Comparison of ENCODE assay signal across 8 cellular contexts in genomic region chr2:43542285-43542933, GRCh38. TPM values are rescaled to one million over a fixed set of nuclear protein-coding genes. Genes with fewer than 3 reads are reported as not detected.
DNase-seq lines count a peak whose midpoint lies in the region; ATAC-seq and TF ChIP-seq lines count a peak whose summit lies in the region.

No MANE protein-coding gene starts in this region.

- peak; percentile 18 for DNase-seq in NCI-H2107 treated with DMSO at 0.1 percent for 48 hours (lab: John Stamatoyannopoulos, UW; ENCODE audit: unreplicated experiment)
- DNase-seq in NCI-H2107 (lab: John Stamatoyannopoulos, UW) = no peak
- DNase-seq in MM.1S = peak; percentile 28
- peak; percentile 85 for DNase-seq in adipocyte (ENCODE audit: low read depth)
- DNase-seq in iPS-NIHi11 (ENCODE audit: low spot score) = peak; percentile 33
- DNase-seq in thyroid gland = no peak
- DNase-seq in ureter (ENCODE audit: low spot score) = no peak

- H3K27ac ChIP-seq in MM.1S (ENCODE audit: low read length) (no peak overlapping the region), thyroid gland (no peak overlapping the region)

- no peaks in the 10 kb centered on the region for H3K4me1 ChIP-seq in MM.1S (ENCODE audit: low read length)
- peaks cover 40% of the 10 kb centered on the region for H3K4me1 ChIP-seq in adipocyte (ENCODE audit: control insufficient read depth, insufficient read depth, low read length)
- no peaks in the 10 kb centered on the region for H3K4me1 ChIP-seq in thyroid gland

- no peaks in the 10 kb centered on the region for H3K9me2 ChIP-seq in MM.1S (replicated peaks; ENCODE audit: insufficient read depth, low read length)

- H4K20me1 ChIP-seq in MM.1S (ENCODE audit: insufficient read depth, low read length) = no peaks in the 10 kb centered on the region

- TF ChIP-seq CTCF in MM.1S (IDR thresholded peaks at IDR 0.05; ENCODE audit: low read length) (peak; percentile 54), thyroid gland (IDR thresholded peaks at IDR 0.05) (peak; percentile 18 to 80 (median 54))

- TF ChIP-seq POLR2A in thyroid gland (IDR thresholded peaks at IDR 0.05) = no peak

- no peak for ATAC-seq in HG02678 (IDR thresholded peaks at IDR 0.05; ENCODE audit: unreplicated experiment)

- WGBS in thyroid gland, 2 donors = 25 to 26% methylated on average over 3 of the region's 3 CpGs

- H3K4me3 ChIP-seq in MM.1S (ENCODE audit: low read length) (no peak overlapping the region), adipocyte (ENCODE audit: low read length) (no peak overlapping the region), thyroid gland (replicated peaks in 1 of 3) (no peak overlapping the region)

- H3K4me2 ChIP-seq in MM.1S (ENCODE audit: low read depth, low read length) = no peak overlapping the region

- H3K79me2 ChIP-seq in MM.1S (ENCODE audit: low read length) = no peaks in the 10 kb centered on the region

- H3K9ac ChIP-seq in MM.1S (ENCODE audit: low read length) (no peak overlapping the region), adipocyte (ENCODE audit: low read length) (peak overlapping the region; percentile 75)

- no peaks in the 10 kb centered on the region for H3F3A ChIP-seq in MM.1S (ENCODE audit: insufficient read depth, low read length)

- H3K9me3 ChIP-seq in MM.1S (replicated peaks; ENCODE audit: insufficient read depth, low read length) (no peaks in the 10 kb centered on the region), adipocyte (ENCODE audit: control insufficient read depth, low read length) (no peaks in the 10 kb centered on the region), thyroid gland (no peaks in the 10 kb centered on the region)

- no peak overlapping the region for H2AFZ ChIP-seq in MM.1S (ENCODE audit: low read length)

- intact Hi-C loops in thyroid gland (cut with DNase I) = no loop called here

- H3K27me3 ChIP-seq in MM.1S (replicated peaks; ENCODE audit: insufficient read depth, low read length) (no peaks in the 10 kb centered on the region), adipocyte (replicated peaks; ENCODE audit: control insufficient read depth, insufficient read depth, low read length) (no peaks in the 10 kb centered on the region), thyroid gland (no peaks in the 10 kb centered on the region)

- H3K36me3 ChIP-seq in MM.1S (replicated peaks; ENCODE audit: insufficient read depth, low read length) = no peaks in the 10 kb centered on the region
- peaks cover under 1% of the 10 kb centered on the region for H3K36me3 ChIP-seq in adipocyte (ENCODE audit: control insufficient read depth, insufficient read depth, low read length, severe bottlenecking)
- H3K36me3 ChIP-seq in thyroid gland = no peaks in the 10 kb centered on the region

RNA-seq across cellular contexts. Expression of gene THADA, which starts 53.4 kb away (rescaled TPM):
- total RNA-seq in thyroid gland (10 to 100 TPM; 49.9 to 90.2 (median 65.2) TPM), ureter (59.3 TPM)

Comparison
In these comparisons a context has a peak if more than half of its experiments do, and no peak if none do; other contexts are left out.
1. DNase-seq: peak in NCI-H2107 treated with DMSO at 0.1 percent for 48 hours (single experiment), MM.1S (single experiment), adipocyte (single experiment) and iPS-NIHi11 (single experiment); none in NCI-H2107 (single experiment), thyroid gland (0 of 2) and ureter (single experiment).